Comparison of ENCODE assay signal across 23 cellular contexts in the genomic region with DNA sequence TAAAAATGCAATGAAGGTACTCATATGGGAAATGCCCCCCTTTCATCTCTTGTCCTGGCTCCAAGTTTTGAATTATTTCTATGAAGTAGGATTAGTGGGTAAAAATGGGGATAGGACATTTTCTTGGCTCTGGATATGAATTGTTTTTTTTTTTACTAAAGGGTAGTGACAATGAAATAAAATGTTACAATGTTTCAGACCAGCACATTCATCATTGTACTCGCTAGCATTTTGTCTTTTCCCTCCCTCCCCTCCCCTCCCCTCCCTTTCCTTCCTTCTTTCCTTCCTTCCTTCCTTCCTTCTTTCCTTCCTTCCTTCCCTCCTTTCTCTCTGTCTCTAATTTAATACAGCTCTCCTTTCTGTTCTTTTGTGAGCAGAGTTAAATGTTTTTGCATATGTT.
"Had no signal": no experiment of that assay in that cellular context is flagged by ENCODE, and none has a peak within 500 bp of the region (broad histone marks: within the 10 kb centered on the region; RNA-seq: fewer than 3 reads in every experiment).

No MANE protein-coding gene starts in this region.

- H3K9me3 ChIP-seq: gastroesophageal sphincter, left lung, lower lobe of right lung, mucosa of descending colon had no signal

- H3K36me3 Mint-ChIP-seq: mesothelial cell of epicardium, naive B cell had no signal

- H3K4me1 ChIP-seq: esophagus muscularis mucosa, foreskin keratinocyte, left lung, lower lobe of right lung had no signal

- DNase-seq: dermis blood vessel endothelial cell; dorsolateral prefrontal cortex; effector CD4-positive, alpha-beta T cell; effector memory CD4-positive, alpha-beta T cell; foreskin keratinocyte; heart right ventricle; hippocampal formation; left cardiac atrium; left lung; left ventricle myocardium superior; lower lobe of right lung; mesenchymal stem cell; mucosa of descending colon; naive B cell had no signal

- H3K27me3 Mint-ChIP-seq: naive B cell had no signal

- H3K4me3 ChIP-seq: coronary artery, dorsolateral prefrontal cortex, esophagus muscularis mucosa, gastroesophageal sphincter, heart right ventricle, left lung, lower lobe of right lung, mucosa of descending colon had no signal

- H3K36me3 ChIP-seq: esophagus muscularis mucosa, gastroesophageal sphincter, heart right ventricle, left lung, lower lobe of right lung had no signal

- FAIRE-seq: colon, endothelial cell of umbilical vein, frontal cortex, islet of Langerhans, keratinocyte had no signal

- H3K4me1 Mint-ChIP-seq: naive B cell had no signal

- H3K9me3 Mint-ChIP-seq: naive B cell had no signal

- H3K27me3 ChIP-seq: dorsolateral prefrontal cortex, esophagus muscularis mucosa, foreskin keratinocyte, gastroesophageal sphincter, heart right ventricle, left lung had no signal

- ATAC-seq: foreskin keratinocyte, gastroesophageal sphincter, heart right ventricle, left cardiac atrium, left lung, left ventricle myocardium superior, lower lobe of right lung, mucosa of descending colon had no signal

- H3K4me3 Mint-ChIP-seq: mesothelial cell of epicardium, naive B cell had no signal

- H3K27ac Mint-ChIP-seq: mesothelial cell of epicardium had no signal

- H3K27ac ChIP-seq: coronary artery, dorsolateral prefrontal cortex, esophagus muscularis mucosa, foreskin keratinocyte, gastroesophageal sphincter, heart right ventricle, left lung, lower lobe of right lung had no signal
